In the genomic region with DNA sequence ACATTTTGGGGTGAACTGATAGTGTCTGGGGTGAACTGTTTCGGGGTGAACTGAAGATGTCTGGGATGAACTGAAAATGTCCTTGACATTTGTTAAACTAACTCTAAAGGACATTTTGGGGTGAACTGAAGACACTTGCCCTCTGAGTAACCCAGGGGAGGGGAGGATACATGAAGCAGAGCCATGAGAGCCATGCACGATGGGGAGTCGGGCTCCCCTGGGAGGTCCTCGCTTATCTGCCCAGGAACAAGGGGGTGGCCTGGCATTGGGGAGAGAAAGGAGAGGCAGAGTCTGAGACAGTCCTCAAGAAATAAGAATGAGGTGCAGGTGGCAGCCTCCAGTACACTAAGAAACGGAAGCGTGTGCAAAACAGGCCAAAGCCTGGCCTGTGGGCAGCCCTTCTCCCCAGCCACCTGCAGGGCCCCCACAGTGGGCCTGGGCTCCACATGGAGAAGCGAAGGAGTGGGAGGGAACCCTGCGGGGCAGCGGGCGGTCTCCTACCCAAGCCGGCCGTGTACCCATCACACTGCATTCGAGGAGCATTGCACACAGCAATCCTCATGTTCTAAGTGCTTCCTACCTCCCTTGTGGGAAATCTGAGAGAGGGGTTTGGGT, we compare ENCODE assay signal across 16 cellular contexts. TPM values are rescaled to one million over a fixed set of nuclear protein-coding genes. Genes with fewer than 3 reads are reported as not detected.
DNase-seq lines count a peak whose midpoint lies in the region; ATAC-seq and TF ChIP-seq lines count a peak whose summit lies in the region.
"Had no signal": no experiment of that assay in that cellular context is flagged by ENCODE, and none has a peak within 500 bp of the region (broad histone marks: within the 10 kb centered on the region; RNA-seq: fewer than 3 reads in every experiment).

No MANE protein-coding gene starts in this region.

- H4K20me1 ChIP-seq in BLaER1 (no peaks in the 10 kb centered on the region), DOHH2 (ENCODE audit: control insufficient read depth, insufficient read depth, low read depth, low read length) (no peaks in the 10 kb centered on the region)

- H3K27me3 Mint-ChIP-seq in activated B cell treated with CpG ODN at 0.5 μM for 24 hours (peaks cover 12% of the 10 kb centered on the region), naive B cell (peaks cover 0 to 28% (median 20%) of the 10 kb centered on the region in 3 donors)
- H3K27me3 Mint-ChIP-seq: CD4-positive, alpha-beta T cell had no signal

- H3K4me1 ChIP-seq in BLaER1 = peaks cover 48% of the 10 kb centered on the region
- peaks cover 40% of the 10 kb centered on the region for H3K4me1 ChIP-seq in DOHH2 (ENCODE audit: control insufficient read depth, low read length)

- ATAC-seq in activated B cell treated with CpG ODN at 0.5 μM for 24 hours (ENCODE audit: low read depth) = no peak
- ATAC-seq in naive B cell (ENCODE audit: low read depth in 2 of 2) = no peak
- ATAC-seq: HCT116 had no signal

- H3F3A ChIP-seq in DOHH2 (ENCODE audit: control insufficient read depth, insufficient read depth) = no peaks in the 10 kb centered on the region

- TF ChIP-seq CTCF in DOHH2 (IDR thresholded peaks at IDR 0.05; ENCODE audit: low read depth, low read length, poor library complexity, severe bottlenecking) (no peak), activated B cell treated with CpG ODN at 0.5 μM for 24 hours (IDR thresholded peaks at IDR 0.05) (no peak)

- H3K9me3 ChIP-seq in BLaER1 (no peaks in the 10 kb centered on the region), DOHH2 (ENCODE audit: control insufficient read depth, insufficient read depth, low read length) (no peaks in the 10 kb centered on the region)
- H3K9me3 ChIP-seq: SK-N-SH had no signal

- DNase-seq in activated B cell treated with CpG ODN at 0.5 μM for 24 hours = peak; percentile 3
- DNase-seq in naive B cell = no peak
- DNase-seq in stimulated activated CD4-positive, alpha-beta T cell treated with anti-CD3 and anti-CD28 coated beads, Interleukin-15, amount 100 ng/mL, for 24 hours = no peak
- DNase-seq in NCI-H187 (lab: John Stamatoyannopoulos, UW) = no peak
- DNase-seq in NOMO-1 treated with dmso at 0.1 percent for 144 hours (lab: John Stamatoyannopoulos, UW; ENCODE audit: unreplicated experiment) = no peak
- DNase-seq in effector CD8-positive, alpha-beta T cell (lab: John Stamatoyannopoulos, UW) = no peak
- DNase-seq: ACHN, Calu3, NCI-H2029, NCI-H510A, Right ventricle myocardium superior, SK-N-SH had no signal

- H3K36me3 ChIP-seq in BLaER1 = no peaks in the 10 kb centered on the region
- H3K36me3 ChIP-seq in DOHH2 (ENCODE audit: control insufficient read depth, low read length) = no peaks in the 10 kb centered on the region

- CTCF ChIA-PET in activated B cell treated with CpG ODN at 0.5 μM for 24 hours (lab: Charles Lee) = no interaction called here

- H3K27ac ChIP-seq in BLaER1 (0 out of 2 replicates have a peak overlapping the region, but pooled peaks have one; percentile 10), DOHH2 (ENCODE audit: low read depth, low read length) (no peak overlapping the region)

- H3K4me2 ChIP-seq in BLaER1 (peak overlapping the region; percentile 66), DOHH2 (ENCODE audit: low read length) (peak overlapping the region; percentile 32)
- H3K4me2 ChIP-seq: SK-N-SH had no signal

- H3K9me3 Mint-ChIP-seq in activated B cell treated with CpG ODN at 0.5 μM for 24 hours (no peaks in the 10 kb centered on the region), naive B cell (no peaks in the 10 kb centered on the region)
- H3K9me3 Mint-ChIP-seq: CD4-positive, alpha-beta T cell had no signal

- H3K79me2 ChIP-seq in DOHH2 (ENCODE audit: control insufficient read depth, low read length) = no peaks in the 10 kb centered on the region

- H3K9me2 ChIP-seq in DOHH2 (replicated peaks; ENCODE audit: control insufficient read depth, low read length) = no peaks in the 10 kb centered on the region
- H3K9me2 ChIP-seq: SK-N-SH had no signal

- no peaks in the 10 kb centered on the region for H3K27me3 ChIP-seq in BLaER1
- H3K27me3 ChIP-seq in DOHH2 (ENCODE audit: control insufficient read depth, low read length) = no peaks in the 10 kb centered on the region

- no peaks in the 10 kb centered on the region for H3K36me3 Mint-ChIP-seq in activated B cell treated with CpG ODN at 0.5 μM for 24 hours (ENCODE audit: low read depth)
- no peaks in the 10 kb centered on the region for H3K36me3 Mint-ChIP-seq in naive B cell

- no peak overlapping the region for H3K4me3 ChIP-seq in BLaER1
- H3K4me3 ChIP-seq in DOHH2 (ENCODE audit: low read length) = 0 out of 2 replicates have a peak overlapping the region, but pooled peaks have one; percentile 7

- no peak overlapping the region for H3K4me3 Mint-ChIP-seq in activated B cell treated with CpG ODN at 0.5 μM for 24 hours
- no peak overlapping the region for H3K4me3 Mint-ChIP-seq in naive B cell
- H3K4me3 Mint-ChIP-seq: CD4-positive, alpha-beta T cell had no signal

- intact Hi-C loops in activated B cell treated with CpG ODN at 0.5 μM for 24 hours (cut with micrococcal nuclease) = no loop called here

- POLR2A ChIA-PET in activated B cell treated with CpG ODN at 0.5 μM for 24 hours (lab: Charles Lee) = no interaction called here

- H3K9ac ChIP-seq in BLaER1 = no peak overlapping the region
- H3K9ac ChIP-seq: SK-N-SH had no signal

- H3K27ac Mint-ChIP-seq in activated B cell treated with CpG ODN at 0.5 μM for 24 hours = no peak overlapping the region
- H3K27ac Mint-ChIP-seq in naive B cell = peak overlapping the region in 4 of 6 donors; percentile 20 to 82 (median 38)
- H3K27ac Mint-ChIP-seq: CD4-positive, alpha-beta T cell had no signal

- H3K4me1 Mint-ChIP-seq in activated B cell treated with CpG ODN at 0.5 μM for 24 hours (peaks cover 42% of the 10 kb centered on the region), naive B cell (peaks cover 7 to 17% (median 10%) of the 10 kb centered on the region in 3 donors)

RNA-seq across cellular contexts. Expression of gene RSPH1, which starts 24.2 kb away (rescaled TPM):
- total RNA-seq in activated B cell treated with CpG ODN at 0.5 μM for 24 hours = 0.38 TPM in 1 of 2 replicates, not detected in the other
- not detected for polyA plus RNA-seq in naive B cell (ENCODE audit: low read depth in 6 of 6)
- total RNA-seq: Right ventricle myocardium superior had no signal

RNA-seq across cellular contexts. Expression of gene SLC37A1, which starts 41.8 kb away (rescaled TPM):
- 39.8 and 47.9 TPM in 2 replicates for total RNA-seq in activated B cell treated with CpG ODN at 0.5 μM for 24 hours
- polyA plus RNA-seq in naive B cell (ENCODE audit: low read depth in 6 of 6) = 10 to 100 TPM in 4 of 6 donors, 1 to 10 TPM in 2; 4.9 to 15.7 (median 11.2) TPM
